ENCODE assay signal across 9 cellular contexts in genomic region chr19:13906910-13907309, GRCh38. TPM values are rescaled to one million over a fixed set of nuclear protein-coding genes. Genes with fewer than 3 reads are reported as not detected.
DNase-seq lines count a peak whose midpoint lies in the region; ATAC-seq, FAIRE-seq and TF ChIP-seq lines count a peak whose summit lies in the region.
"Had no signal": no experiment of that assay in that cellular context is flagged by ENCODE, and none has a peak within 500 bp of the region (broad histone marks: within the 10 kb centered on the region; RNA-seq: fewer than 3 reads in every experiment).

No MANE protein-coding gene starts in this region.

- no peak overlapping the region for H2BK120ac ChIP-seq in H1 (replicated peaks; ENCODE audit: low read depth, low read length)

- H4K5ac ChIP-seq in H1 (ENCODE audit: insufficient read length, low read depth, low read length), result no peak overlapping the region

- peak overlapping the region; percentile 78 for H3K9ac ChIP-seq in MM.1S (ENCODE audit: low read length)
- H3K9ac ChIP-seq in H1 (replicated peaks in 1 of 4; ENCODE audit: extremely low read depth in 1 of 4, low read depth in 3 of 4, low read length in 3 of 4), result peak overlapping the region in 3 of 4 experiments; percentile 1 to 43 (median 8); a peak in 1 of 7 replicates
- H3K9ac ChIP-seq in neural progenitor cell, result no peak overlapping the region

- H3K4me3 ChIP-seq in MM.1S (ENCODE audit: low read length) (peak overlapping the region; percentile 86), H1 (ENCODE audit: extremely low read depth in 1 of 4, insufficient read depth in 2 of 4, low read depth in 3 of 4, low read length in 4 of 4) (peak overlapping the region; percentile 81 to 85 (median 82)), neural progenitor cell (peak overlapping the region; percentile 71)

- H3K4me1 ChIP-seq in MM.1S (ENCODE audit: low read length) (peaks cover 4% of the 10 kb centered on the region; the same call in 1 of the 2 replicates), H1 (replicated peaks in 1 of 4; ENCODE audit: control insufficient read depth in 3 of 4, insufficient read depth in 4 of 4, low read length in 3 of 4) (peaks cover 0 to 6% (median under 1%) of the 10 kb centered on the region in 4 experiments; a peak in 2 of 7 replicates), neural progenitor cell (no peaks in the 10 kb centered on the region)

- H3K36me3 ChIP-seq in MM.1S (replicated peaks; ENCODE audit: insufficient read depth, low read length) (no peaks in the 10 kb centered on the region), H1 (ENCODE audit: control insufficient read depth in 2 of 4, insufficient read depth in 4 of 4, low read length in 3 of 4) (peaks cover 0 to 4% (median 0%) of the 10 kb centered on the region in 4 experiments; a peak in 1 of 8 replicates), neural progenitor cell (no peaks in the 10 kb centered on the region)

- H3K23ac ChIP-seq in H1 (ENCODE audit: insufficient read length), result no peak overlapping the region

- TF ChIP-seq POLR2A in H1 (IDR thresholded peaks at IDR 0.05; ENCODE audit: control extremely low read depth in 1 of 2, low read depth in 2 of 2, low read length in 2 of 2), result no peak

- no peak overlapping the region for H2BK20ac ChIP-seq in H1 (ENCODE audit: low read length)

- WGBS in H1 (ENCODE audit: extremely low coverage in 1 of 2, insufficient coverage in 1 of 2, insufficient read length in 1 of 2, insufficient replicate concordance in 2 of 2, low coverage in 1 of 2, low lambda C conversion rate in 2 of 2, missing lambda C conversion rate in 1 of 2), 2 experiments, result 93% methylated on average over 5 of the region's 5 CpGs; no CpG with 5 or more reads in 1 of the 2 experiments

- H3K79me2 ChIP-seq in MM.1S (ENCODE audit: low read length) (peaks cover 8% of the 10 kb centered on the region; the same call in 1 of the 2 replicates), H1 (ENCODE audit: control insufficient read depth in 1 of 2, insufficient read depth in 2 of 2, low read length in 2 of 2) (no peaks in the 10 kb centered on the region), neural progenitor cell (ENCODE audit: low read depth) (no peaks in the 10 kb centered on the region)

- no peak overlapping the region for H2BK15ac ChIP-seq in H1 (ENCODE audit: low read length)

- H3K36me3 Mint-ChIP-seq in neural progenitor cell, result peaks cover 6% of the 10 kb centered on the region

- H3K4me1 Mint-ChIP-seq in neural progenitor cell, result peaks cover 9% of the 10 kb centered on the region

- H3K4ac ChIP-seq in H1 (replicated peaks; ENCODE audit: insufficient read length, low read depth, low read length), result no peak overlapping the region

- no peak overlapping the region for H2AK5ac ChIP-seq in H1 (ENCODE audit: low read depth, low read length)

- no peaks in the 10 kb centered on the region for H3K27me3 Mint-ChIP-seq in neural progenitor cell (ENCODE audit: insufficient read depth, low read depth)

- ATAC-seq in HG03439 (IDR thresholded peaks at IDR 0.05; ENCODE audit: unreplicated experiment), result no peak

- no peaks in the 10 kb centered on the region for H3K9me3 ChIP-seq in MM.1S (replicated peaks; ENCODE audit: insufficient read depth, low read length)
- no peaks in the 10 kb centered on the region for H3K9me3 ChIP-seq in H1 (ENCODE audit: insufficient read depth in 2 of 2, low read depth in 1 of 2, low read length in 1 of 2)
- H3K9me3 ChIP-seq in neural progenitor cell (ENCODE audit: low read depth), result no peaks in the 10 kb centered on the region

- no peak overlapping the region for H3K18ac ChIP-seq in H1 (ENCODE audit: extremely low read depth, low read length)

- peaks cover 8% of the 10 kb centered on the region; the same call in 1 of the 2 replicates for H3K23me2 ChIP-seq in H1 (ENCODE audit: low read depth, low read length)

- no peak for TF ChIP-seq RAD21 in H1 (IDR thresholded peaks at IDR 0.05 in 1 of 2, conservative IDR thresholded peaks at IDR 0.05 in 1 of 2; ENCODE audit: low read depth in 2 of 2, low read length in 2 of 2)

- 0 out of 2 replicates have a peak overlapping the region, but pooled peaks have one; percentile 27 for H2BK12ac ChIP-seq in H1 (ENCODE audit: low read depth, low read length)

- no peaks in the 10 kb centered on the region for H3K9me3 Mint-ChIP-seq in neural progenitor cell

- H3K27ac ChIP-seq in C4-2B (peak overlapping the region; percentile 85), MM.1S (ENCODE audit: low read length) (no peak overlapping the region), H1 (ENCODE audit: low read depth, low read length) (no peak overlapping the region), neural progenitor cell (no peak overlapping the region)

- H3K27me3 ChIP-seq in MM.1S (replicated peaks; ENCODE audit: insufficient read depth, low read length), result no peaks in the 10 kb centered on the region
- peaks cover 0 to 4% (median 3%) of the 10 kb centered on the region in 4 experiments; a peak in 3 of 7 replicates for H3K27me3 ChIP-seq in H1 (replicated peaks in 1 of 4; ENCODE audit: control insufficient read depth in 3 of 4, extremely low read depth in 1 of 4, insufficient read depth in 3 of 4, low read length in 3 of 4)
- peaks cover 10% of the 10 kb centered on the region for H3K27me3 ChIP-seq in neural progenitor cell

- DNase-seq in MM.1S (no peak), H1 (ENCODE audit: low read depth in 1 of 2, low spot score in 2 of 2) (no peak), neural progenitor cell (ENCODE audit: low spot score) (no peak), NCI-H128 (lab: John Stamatoyannopoulos, UW; ENCODE audit: unreplicated experiment) (no peak), occipital lobe (lab: John Stamatoyannopoulos, UW) (no peak), COR-L47 (lab: John Stamatoyannopoulos, UW) (no peak)
- DNase-seq: NCI-H226 had no signal

- no peak overlapping the region for H3K14ac ChIP-seq in H1 (ENCODE audit: insufficient read length)

- H3K9me2 ChIP-seq in MM.1S (replicated peaks; ENCODE audit: insufficient read depth, low read length), result no peaks in the 10 kb centered on the region

- CTCF ChIA-PET in H1 (lab: Charles Lee; ENCODE audit: partially characterized antibody), result interaction anchor here (0.5 to 1.5 kb wide), 10 partner anchors 18 to 566 kb away, joined by 3 to 11 read pairs (median 3); no protein-coding TSS in a partner anchor

- peak overlapping the region; percentile 85 for H3K4me3 Mint-ChIP-seq in neural progenitor cell

- POLR2A ChIA-PET in H1 (lab: Charles Lee; ENCODE audit: partially characterized antibody), result interaction anchor here (0.6 to 2.5 kb wide), 5 partner anchors 14 to 55 kb away, joined by 3 to 7 read pairs (median 4); partner anchors contain the start of gene DCAF15

- no peak for FAIRE-seq in H1 (lab: Jason Lieb, UNC)

- peaks cover 3% of the 10 kb centered on the region; the same call in 1 of the 2 replicates for H3K79me1 ChIP-seq in H1 (ENCODE audit: low read depth, low read length)

- no peak for TF ChIP-seq EP300 in H1 (IDR thresholded peaks at IDR 0.05; ENCODE audit: borderline replicate concordance in 1 of 2, low read depth in 2 of 2, low read length in 2 of 2)

- no peak overlapping the region for H4K91ac ChIP-seq in H1 (replicated peaks; ENCODE audit: insufficient read length, low read length)

- H2AFZ ChIP-seq in MM.1S (ENCODE audit: low read length) (peak overlapping the region; percentile 60), H1 (ENCODE audit: low read length) (no peak overlapping the region), neural progenitor cell (replicated peaks) (no peak overlapping the region)

- TF ChIP-seq CTCF in C4-2B (conservative IDR thresholded peaks at IDR 0.05) (no peak), MM.1S (IDR thresholded peaks at IDR 0.05; ENCODE audit: low read length) (no peak), H1 (IDR thresholded peaks at IDR 0.05; ENCODE audit: control extremely low read depth in 1 of 3, insufficient read depth in 1 of 3, low read depth in 1 of 3, low read length in 3 of 3) (no peak), neural progenitor cell (IDR thresholded peaks at IDR 0.05) (no peak)

- H4K8ac ChIP-seq in H1 (ENCODE audit: extremely low read depth, insufficient read depth, low read length), result no peak overlapping the region; the same call in 1 of the 2 replicates

- H2BK5ac ChIP-seq in H1 (ENCODE audit: low read depth, low read length), result no peak overlapping the region

- H3F3A ChIP-seq in MM.1S (ENCODE audit: insufficient read depth, low read length) (0 out of 2 replicates have a peak, but pooled peaks cover 3% of the 10 kb centered on the region), neural progenitor cell (ENCODE audit: low read depth) (no peaks in the 10 kb centered on the region)

- H4K20me1 ChIP-seq in MM.1S (ENCODE audit: insufficient read depth, low read length) (no peaks in the 10 kb centered on the region), H1 (replicated peaks in 1 of 2; ENCODE audit: control insufficient read depth in 1 of 2, insufficient read depth in 2 of 2, low read length in 2 of 2) (no peaks in the 10 kb centered on the region), neural progenitor cell (ENCODE audit: low read depth) (no peaks in the 10 kb centered on the region)

- peak overlapping the region; percentile 92 for H3K4me2 ChIP-seq in MM.1S (ENCODE audit: low read depth, low read length)
- H3K4me2 ChIP-seq in H1 (ENCODE audit: insufficient read depth in 1 of 2, low read depth in 2 of 2, low read length in 2 of 2), result peak overlapping the region; percentile 55 to 68
- peak overlapping the region; percentile 83 for H3K4me2 ChIP-seq in neural progenitor cell

- no peak overlapping the region for H3K27ac Mint-ChIP-seq in neural progenitor cell

- H3K56ac ChIP-seq in H1 (replicated peaks; ENCODE audit: insufficient read length, low read depth, low read length), result no peak overlapping the region

RNA-seq across cellular contexts. Expression of gene CC2D1A, which starts 0.9 kb away (rescaled TPM):
- 33.0 and 36.4 TPM in 2 replicates for total RNA-seq in H1 (2021; fragmentation: NEBNext Ultra II Directional; extraction: Animal tissue kit (Norgen Biotek cat#: 25700))
- 12.5 and 20.5 TPM in 2 replicates for polyA plus RNA-seq in H1 (2011; rRNA removed)
- polyA plus RNA-seq in H1 (2011; cell fraction: cytosol; rRNA removed), result 17.1 TPM
- polyA plus RNA-seq in H1 (2011; cell fraction: nucleus; rRNA removed), result 71.1 TPM
- polyA plus RNA-seq in H1 (2012, experiment 1 of 2), result 20.2 to 39.2 TPM (median 31.7 TPM) in 4 replicates
- 21.2 TPM for polyA plus RNA-seq in H1 (2012, experiment 2 of 2)
- polyA plus RNA-seq in H1 (2013, experiment 1 of 2), result 17.9 TPM
- polyA plus RNA-seq in H1 (2013, experiment 2 of 2), result 16.1 TPM
- polyA minus RNA-seq in H1 (2011; rRNA and poly(A)+ RNA removed), result 15.8 and 22.9 TPM in 2 replicates
- 17.1 TPM for polyA minus RNA-seq in H1 (2011; cell fraction: cytosol; rRNA and poly(A)+ RNA removed)
- polyA minus RNA-seq in H1 (2011; cell fraction: nucleus; rRNA and poly(A)+ RNA removed), result 19.3 TPM
- total RNA-seq in neural progenitor cell (ENCODE audit: low replicate concordance) (8.1 and 22.0 TPM in 2 replicates), occipital lobe (8.9 TPM)

RNA-seq across cellular contexts. Expression of gene BRME1, which starts 1.0 kb away (rescaled TPM):
- total RNA-seq in H1 (2021; fragmentation: NEBNext Ultra II Directional; extraction: Animal tissue kit (Norgen Biotek cat#: 25700)), result 4.6 and 4.7 TPM in 2 replicates
- 4.6 and 6.0 TPM in 2 replicates for polyA plus RNA-seq in H1 (2011; rRNA removed)
- 5.2 TPM for polyA plus RNA-seq in H1 (2011; cell fraction: cytosol; rRNA removed)
- polyA plus RNA-seq in H1 (2011; cell fraction: nucleus; rRNA removed), result 12.9 TPM
- polyA plus RNA-seq in H1 (2012, experiment 1 of 2), result 2.8 to 5.0 TPM (median 3.9 TPM) in 4 replicates
- polyA plus RNA-seq in H1 (2012, experiment 2 of 2), result 3.1 TPM
- 3.8 TPM for polyA plus RNA-seq in H1 (2013, experiment 1 of 2)
- 3.4 TPM for polyA plus RNA-seq in H1 (2013, experiment 2 of 2)
- polyA minus RNA-seq in H1 (2011; rRNA and poly(A)+ RNA removed), result 2.5 and 3.4 TPM in 2 replicates
- 3.8 TPM for polyA minus RNA-seq in H1 (2011; cell fraction: cytosol; rRNA and poly(A)+ RNA removed)
- 7.3 TPM for polyA minus RNA-seq in H1 (2011; cell fraction: nucleus; rRNA and poly(A)+ RNA removed)
- total RNA-seq in neural progenitor cell (ENCODE audit: low replicate concordance) (0.49 and 4.1 TPM in 2 replicates), occipital lobe (11.1 TPM)

RNA-seq across cellular contexts. Expression of gene NANOS3, which starts 30.0 kb away (rescaled TPM):
- total RNA-seq in H1 (2021; fragmentation: NEBNext Ultra II Directional; extraction: Animal tissue kit (Norgen Biotek cat#: 25700)), result not detected in 2 replicates
- 0.14 and 0.62 TPM in 2 replicates for polyA plus RNA-seq in H1 (2011; rRNA removed)
- not detected for polyA plus RNA-seq in H1 (2011; cell fraction: cytosol; rRNA removed)
- polyA plus RNA-seq in H1 (2011; cell fraction: nucleus; rRNA removed), result not detected
- 0.69 to 0.83 TPM in 2 of 4 replicates, not detected in the others for polyA plus RNA-seq in H1 (2012, experiment 1 of 2)
- not detected for polyA plus RNA-seq in H1 (2012, experiment 2 of 2)
- polyA plus RNA-seq in H1 (2013, experiment 1 of 2), result 1.2 TPM
- polyA plus RNA-seq in H1 (2013, experiment 2 of 2), result 1.3 TPM
- polyA minus RNA-seq in H1 (2011; rRNA and poly(A)+ RNA removed), result not detected in 2 replicates
- not detected for polyA minus RNA-seq in H1 (2011; cell fraction: cytosol; rRNA and poly(A)+ RNA removed)
- polyA minus RNA-seq in H1 (2011; cell fraction: nucleus; rRNA and poly(A)+ RNA removed), result not detected
- not detected in 2 replicates for total RNA-seq in neural progenitor cell (ENCODE audit: low replicate concordance)
- 5.6 TPM for total RNA-seq in occipital lobe

RNA-seq across cellular contexts. Expression of gene PODNL1, which starts 31.3 kb away (rescaled TPM):
- 0.75 and 1.5 TPM in 2 replicates for total RNA-seq in H1 (2021; fragmentation: NEBNext Ultra II Directional; extraction: Animal tissue kit (Norgen Biotek cat#: 25700))
- polyA plus RNA-seq in H1 (2011; rRNA removed), result 1.0 and 2.3 TPM in 2 replicates
- 1.8 TPM for polyA plus RNA-seq in H1 (2011; cell fraction: cytosol; rRNA removed)
- 2.7 TPM for polyA plus RNA-seq in H1 (2011; cell fraction: nucleus; rRNA removed)
- 0.61 to 2.0 TPM (median 1.5 TPM) in 4 replicates for polyA plus RNA-seq in H1 (2012, experiment 1 of 2)
- polyA plus RNA-seq in H1 (2012, experiment 2 of 2), result 1.7 TPM
- polyA plus RNA-seq in H1 (2013, experiment 1 of 2), result 0.18 TPM
- 0.68 TPM for polyA plus RNA-seq in H1 (2013, experiment 2 of 2)
- 0.22 TPM in 1 of 2 replicates, not detected in the other for polyA minus RNA-seq in H1 (2011; rRNA and poly(A)+ RNA removed)
- polyA minus RNA-seq in H1 (2011; cell fraction: cytosol; rRNA and poly(A)+ RNA removed), result not detected
- polyA minus RNA-seq in H1 (2011; cell fraction: nucleus; rRNA and poly(A)+ RNA removed), result 1.2 TPM
- total RNA-seq in neural progenitor cell (ENCODE audit: low replicate concordance) (1.9 TPM in 1 of 2 replicates, not detected in the other), occipital lobe (not detected)

RNA-seq across cellular contexts. Expression of gene DCAF15, which starts 45.4 kb away (rescaled TPM):
- total RNA-seq in H1 (2021; fragmentation: NEBNext Ultra II Directional; extraction: Animal tissue kit (Norgen Biotek cat#: 25700)), result 68.7 and 77.1 TPM in 2 replicates
- 80.8 and 127 TPM in 2 replicates for polyA plus RNA-seq in H1 (2011; rRNA removed)
- polyA plus RNA-seq in H1 (2011; cell fraction: cytosol; rRNA removed), result 69.0 TPM
- polyA plus RNA-seq in H1 (2011; cell fraction: nucleus; rRNA removed), result 277 TPM
- polyA plus RNA-seq in H1 (2012, experiment 1 of 2), result 53.4 to 97.6 TPM (median 89.3 TPM) in 4 replicates
- polyA plus RNA-seq in H1 (2012, experiment 2 of 2), result 56.8 TPM
- 47.2 TPM for polyA plus RNA-seq in H1 (2013, experiment 1 of 2)
- 42.2 TPM for polyA plus RNA-seq in H1 (2013, experiment 2 of 2)
- polyA minus RNA-seq in H1 (2011; rRNA and poly(A)+ RNA removed), result 36.7 and 59.9 TPM in 2 replicates
- 32.1 TPM for polyA minus RNA-seq in H1 (2011; cell fraction: cytosol; rRNA and poly(A)+ RNA removed)
- 66.5 TPM for polyA minus RNA-seq in H1 (2011; cell fraction: nucleus; rRNA and poly(A)+ RNA removed)
- total RNA-seq in neural progenitor cell (ENCODE audit: low replicate concordance) (28.6 and 69.9 TPM in 2 replicates), occipital lobe (10.1 TPM)
